Comparison of ENCODE assay signal across 7 cellular contexts in the genomic region with DNA sequence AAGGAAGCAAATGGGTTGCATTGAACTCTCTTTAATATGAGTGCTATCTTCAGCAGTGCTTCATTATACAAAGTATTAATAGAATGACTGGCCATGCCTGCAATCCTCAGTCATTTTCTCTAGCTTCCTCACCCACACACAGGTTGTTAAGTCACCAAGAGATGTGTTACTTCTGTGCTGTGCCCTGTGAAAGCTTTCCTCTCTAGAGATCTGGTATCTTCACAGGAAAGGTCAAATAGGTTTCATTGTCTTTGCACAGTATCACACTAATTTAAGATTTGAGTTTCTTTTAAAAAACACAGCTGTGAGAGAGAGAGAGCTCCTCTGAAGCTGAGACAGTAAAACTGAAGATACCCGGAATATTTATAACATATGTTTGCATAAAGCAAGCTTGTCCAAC.
"Had no signal": no experiment of that assay in that cellular context is flagged by ENCODE, and none has a peak within 500 bp of the region (broad histone marks: within the 10 kb centered on the region; RNA-seq: fewer than 3 reads in every experiment).

No MANE protein-coding gene starts in this region.

- DNase-seq: H9, HCEC 1CT, KBM-7 had no signal

- H3K4me3 ChIP-seq: GM23338 had no signal

- H3K4me2 ChIP-seq: GM23338, KMS-11 had no signal

- ATAC-seq: GM23338, HepG2 had no signal

- H2AFZ ChIP-seq: GM23338 had no signal

- H3K27ac ChIP-seq: HL-60, KMS-11 had no signal

- H3K9ac ChIP-seq: KMS-11 had no signal
